10 cellular contexts compared by ENCODE assay signal in genomic region chr1:118788372-118788955, GRCh38.
A peak's percentile ranks its signal among the peaks of the same experiment; 100 is the strongest.
DNase-seq lines count a peak whose midpoint lies in the region; ATAC-seq, FAIRE-seq and TF ChIP-seq lines count a peak whose summit lies in the region.
"Had no signal": no experiment of that assay in that cellular context is flagged by ENCODE, and none has a peak within 500 bp of the region (broad histone marks: within the 10 kb centered on the region; RNA-seq: fewer than 3 reads in every experiment).

No MANE protein-coding gene starts in this region.

- no peak overlapping the region for H3K4me3 ChIP-seq in GM12865 (ENCODE audit: low read depth, low read length)
- H3K4me3 ChIP-seq: suprapubic skin had no signal

- H3K4me3 Mint-ChIP-seq in chondrocyte (ENCODE audit: unreplicated experiment): no peak overlapping the region

- H3K4me1 Mint-ChIP-seq in chondrocyte (ENCODE audit: low read depth): peaks cover 11% of the 10 kb centered on the region

- FAIRE-seq in D721Med (lab: Jason Lieb, UNC): no peak

- ATAC-seq in HG03135 (IDR thresholded peaks at IDR 0.05; ENCODE audit: unreplicated experiment): no peak
- ATAC-seq in HG03342 (IDR thresholded peaks at IDR 0.05; ENCODE audit: unreplicated experiment): no peak

- H3K36me3 Mint-ChIP-seq in chondrocyte (ENCODE audit: low read depth): peaks cover 9% of the 10 kb centered on the region

- peaks cover 33% of the 10 kb centered on the region for H3K9me3 Mint-ChIP-seq in chondrocyte (ENCODE audit: low read depth)

- peak overlapping the region; percentile 82 for H3K27ac Mint-ChIP-seq in chondrocyte (ENCODE audit: unreplicated experiment)

- TF ChIP-seq CTCF in GM12865 (IDR thresholded peaks at IDR 0.05; ENCODE audit: insufficient read depth, low read depth, low read length, missing control alignments) (no peak), chondrocyte (IDR thresholded peaks at IDR 0.05) (no peak), D721Med (IDR thresholded peaks at IDR 0.05; ENCODE audit: insufficient read depth, missing control alignments) (no peak)

- no peaks in the 10 kb centered on the region for H3K27me3 Mint-ChIP-seq in chondrocyte (ENCODE audit: low read depth)

- DNase-seq in GM12865 (ENCODE audit: low read depth): peak; percentile 9
- DNase-seq in NCI-H2171 treated with DMSO at 0.1 percent for 48 hours (lab: John Stamatoyannopoulos, UW): peak; percentile 82
- no peak for DNase-seq in chondrocyte (ENCODE audit: low spot score)
- DNase-seq in smooth muscle cell of the brain vasculature (ENCODE audit: low read depth, low spot score): peak; percentile 57
- DNase-seq in D721Med (ENCODE audit: insufficient read length, low spot score): no peak
- no peak for DNase-seq in activated naive CD4-positive, alpha-beta T cell treated with anti-CD3 and anti-CD28 coated beads, Interleukin-2, amount 50 U/mL, for 16 hours
- DNase-seq: head of caudate nucleus had no signal

Comparison
In these comparisons a context has a peak if more than half of its experiments do, and no peak if none do; other contexts are left out.
1. DNase-seq: peak in GM12865 (single experiment), NCI-H2171 treated with DMSO at 0.1 percent for 48 hours (single experiment) and smooth muscle cell of the brain vasculature (single experiment); none in chondrocyte (single experiment), D721Med (single experiment) and activated naive CD4-positive, alpha-beta T cell treated with anti-CD3 and anti-CD28 coated beads, Interleukin-2, amount 50 U/mL, for 16 hours (single experiment).